1 cellular context compared by ENCODE assay signal in genomic region chr1:109667452-109668122, GRCh38.
TF ChIP-seq lines count a peak whose summit lies in the region.

Gene GSTM2, plus strand, starts transcription at chr1:109668057. Its CDS starts 59 bp downstream, at chr1:109668116.

TF ChIP-seq in GM12878, 131 proteins besides CTCF, POLR2A, EP300 and RAD21 (continued from another document):
- TF ChIP-seq, protein P1, sequence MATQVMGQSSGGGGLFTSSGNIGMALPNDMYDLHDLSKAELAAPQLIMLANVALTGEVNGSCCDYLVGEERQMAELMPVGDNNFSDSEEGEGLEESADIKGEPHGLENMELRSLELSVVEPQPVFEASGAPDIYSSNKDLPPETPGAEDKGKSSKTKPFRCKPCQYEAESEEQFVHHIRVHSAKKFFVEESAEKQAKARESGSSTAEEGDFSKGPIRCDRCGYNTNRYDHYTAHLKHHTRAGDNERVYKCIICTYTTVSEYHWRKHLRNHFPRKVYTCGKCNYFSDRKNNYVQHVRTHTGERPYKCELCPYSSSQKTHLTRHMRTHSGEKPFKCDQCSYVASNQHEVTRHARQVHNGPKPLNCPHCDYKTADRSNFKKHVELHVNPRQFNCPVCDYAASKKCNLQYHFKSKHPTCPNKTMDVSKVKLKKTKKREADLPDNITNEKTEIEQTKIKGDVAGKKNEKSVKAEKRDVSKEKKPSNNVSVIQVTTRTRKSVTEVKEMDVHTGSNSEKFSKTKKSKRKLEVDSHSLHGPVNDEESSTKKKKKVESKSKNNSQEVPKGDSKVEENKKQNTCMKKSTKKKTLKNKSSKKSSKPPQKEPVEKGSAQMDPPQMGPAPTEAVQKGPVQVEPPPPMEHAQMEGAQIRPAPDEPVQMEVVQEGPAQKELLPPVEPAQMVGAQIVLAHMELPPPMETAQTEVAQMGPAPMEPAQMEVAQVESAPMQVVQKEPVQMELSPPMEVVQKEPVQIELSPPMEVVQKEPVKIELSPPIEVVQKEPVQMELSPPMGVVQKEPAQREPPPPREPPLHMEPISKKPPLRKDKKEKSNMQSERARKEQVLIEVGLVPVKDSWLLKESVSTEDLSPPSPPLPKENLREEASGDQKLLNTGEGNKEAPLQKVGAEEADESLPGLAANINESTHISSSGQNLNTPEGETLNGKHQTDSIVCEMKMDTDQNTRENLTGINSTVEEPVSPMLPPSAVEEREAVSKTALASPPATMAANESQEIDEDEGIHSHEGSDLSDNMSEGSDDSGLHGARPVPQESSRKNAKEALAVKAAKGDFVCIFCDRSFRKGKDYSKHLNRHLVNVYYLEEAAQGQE (IDR thresholded peaks at IDR 0.05; ENCODE audit: low read depth, low read length) = no peak
